In genomic region chr20:20713244-20713765, GRCh38 we compare ENCODE assay signal across 8 cellular contexts. TPM values are rescaled to one million over a fixed set of nuclear protein-coding genes. Genes with fewer than 3 reads are reported as not detected.
DNase-seq lines count a peak whose midpoint lies in the region; ATAC-seq, FAIRE-seq and TF ChIP-seq lines count a peak whose summit lies in the region.

No MANE protein-coding gene starts in this region.

- peak overlapping the region; percentile 64 for H3K27ac ChIP-seq in HEK293 (ENCODE audit: extremely low read depth, low read depth, low read length)

- 0 out of 2 replicates have a peak, but pooled peaks cover 5% of the 10 kb centered on the region for H3K4me1 ChIP-seq in HEK293 (ENCODE audit: control insufficient read depth, insufficient read depth, low read length)

- H3K27ac Mint-ChIP-seq in T-helper 17 cell = peak overlapping the region; percentile 78

- POLR2A ChIA-PET in HEK293 (lab: Yijun Ruan, JAX) = interaction anchor here (0.6 to 1.4 kb wide), 5 partner anchors 16 to 463 kb away, joined by 3 to 6 read pairs (median 4); no protein-coding TSS in a partner anchor

- ATAC-seq in T-helper 17 cell = no peak
- peak; percentile 20 for ATAC-seq in sciatic nerve
- ATAC-seq in GM21576 (IDR thresholded peaks at IDR 0.05; ENCODE audit: unreplicated experiment) = no peak
- no peak for ATAC-seq in HG02885 (IDR thresholded peaks at IDR 0.05; ENCODE audit: poor library complexity, unreplicated experiment)
- no peak for ATAC-seq in GM18505 (IDR thresholded peaks at IDR 0.05; ENCODE audit: unreplicated experiment)

- no peak for FAIRE-seq in frontal cortex (lab: Jason Lieb, UNC)

- H3K36me3 Mint-ChIP-seq in T-helper 17 cell (ENCODE audit: low read depth) = no peaks in the 10 kb centered on the region

- TF ChIP-seq CTCF in HEK293 (tag by site-specific recombination; IDR thresholded peaks at IDR 0.05) = no peak

- CTCF ChIA-PET in HEK293 (lab: Yijun Ruan, JAX) = interaction anchor here (0.6 to 0.9 kb wide), 3 partner anchors 33 to 380 kb away, joined by 3 to 4 read pairs (median 4); no protein-coding TSS in a partner anchor

- no peak for TF ChIP-seq POLR2A in GM18505 (IDR thresholded peaks at IDR 0.05; ENCODE audit: borderline replicate concordance, extremely low read depth, insufficient read depth, insufficient read length)

- H3K9me3 ChIP-seq in HEK293 (ENCODE audit: control insufficient read depth, insufficient read depth, low read depth, low read length) = no peaks in the 10 kb centered on the region
- H3K9me3 ChIP-seq in T-helper 17 cell (ENCODE audit: control insufficient read depth, low read length, poor library complexity, severe bottlenecking) = no peaks in the 10 kb centered on the region

- intact Hi-C loops in sciatic nerve (cut with DNase I) = no loop called here

- peak overlapping the region; percentile 91 for H3K4me3 Mint-ChIP-seq in T-helper 17 cell

- H3K4me3 ChIP-seq in HEK293 (ENCODE audit: low read depth, low read length) = peak overlapping the region; percentile 33

- no peaks in the 10 kb centered on the region for H3K36me3 ChIP-seq in HEK293 (ENCODE audit: control insufficient read depth in 2 of 2, insufficient read depth in 1 of 2, low read length in 2 of 2)

- DNase-seq in T-helper 17 cell (no peak), frontal cortex (ENCODE audit: low spot score in 2 of 2) (peak; percentile 13 to 16), sciatic nerve (ENCODE audit: low spot score) (peak; percentile 60), NCI-H226 (no peak)

- H3K4me1 Mint-ChIP-seq in T-helper 17 cell = peaks cover 23% of the 10 kb centered on the region

- peaks cover 5% of the 10 kb centered on the region for H3K27me3 Mint-ChIP-seq in T-helper 17 cell

TF ChIP-seq in HEK293, 187 proteins besides CTCF, POLR2A, EP300 and RAD21:
- TF ChIP-seq PRDM1 (tag by site-specific recombination; IDR thresholded peaks at IDR 0.05) = no peak
- TF ChIP-seq BCL11A (tag by site-specific recombination; IDR thresholded peaks at IDR 0.05; ENCODE audit: low read depth) = no peak
- no peak for TF ChIP-seq ZNF707 (tag by site-specific recombination; IDR thresholded peaks at IDR 0.05)
- no peak for TF ChIP-seq SP2 (tag by site-specific recombination; IDR thresholded peaks at IDR 0.05)
- 0 out of 2 replicates have a peak, but pooled peaks have one; percentile 21 for TF ChIP-seq ZNF335 (tag by site-specific recombination; conservative IDR thresholded peaks at IDR 0.05)
- no peak for TF ChIP-seq ZNF701 (tag by site-specific recombination; IDR thresholded peaks at IDR 0.05)
- peak; percentile 72 for TF ChIP-seq ZBTB48 (tag by site-specific recombination; IDR thresholded peaks at IDR 0.05)
- 0 out of 2 replicates have a peak, but pooled peaks have one; percentile 3 for TF ChIP-seq SP7 (tag by site-specific recombination; IDR thresholded peaks at IDR 0.05)

RNA-seq across cellular contexts. Expression of gene RALGAPA2, which starts 0.9 kb away (rescaled TPM):
- total RNA-seq in T-helper 17 cell (10 to 100 TPM; 27.8 to 29.5 TPM), frontal cortex (45.7 TPM), sciatic nerve (52.0 TPM)

Comparison
In these comparisons a context has a peak if more than half of its experiments do, and no peak if none do; other contexts are left out.
1. DNase-seq: peak in frontal cortex (2 of 2) and sciatic nerve (single experiment); none in T-helper 17 cell (0 of 3) and NCI-H226 (single experiment).